ENCODE assay signal across 14 cellular contexts in genomic region chr20:19070681-19071441, GRCh38.
DNase-seq lines count a peak whose midpoint lies in the region; ATAC-seq and TF ChIP-seq lines count a peak whose summit lies in the region.
"Had no signal": no experiment of that assay in that cellular context is flagged by ENCODE, and none has a peak within 500 bp of the region (broad histone marks: within the 10 kb centered on the region; RNA-seq: fewer than 3 reads in every experiment).

No MANE protein-coding gene starts in this region.

- H3K27me3 ChIP-seq in DND-41 (ENCODE audit: insufficient read depth, low read length, poor library complexity): no peaks in the 10 kb centered on the region
- H3K27me3 ChIP-seq in stomach: no peaks in the 10 kb centered on the region
- H3K27me3 ChIP-seq: tibial nerve had no signal

- H2AFZ ChIP-seq in DND-41 (ENCODE audit: low read depth, low read length): no peak overlapping the region

- H3K4me3 ChIP-seq in DND-41 (ENCODE audit: low read depth in 1 of 2, low read length in 2 of 2) (no peak overlapping the region), NB4 (ENCODE audit: low read depth, low read length) (no peak overlapping the region), stomach (no peak overlapping the region)
- H3K4me3 ChIP-seq: tibial nerve had no signal

- H3K27ac ChIP-seq in DND-41 (ENCODE audit: low read length): no peak overlapping the region
- no peak overlapping the region for H3K27ac ChIP-seq in stomach
- H3K27ac ChIP-seq: tibial nerve had no signal

- no peaks in the 10 kb centered on the region for H4K20me1 ChIP-seq in DND-41 (ENCODE audit: insufficient read depth, low read length)

- H3K79me2 ChIP-seq in DND-41 (ENCODE audit: insufficient read depth, low read length): no peaks in the 10 kb centered on the region

- no peak overlapping the region for H3K4me2 ChIP-seq in DND-41 (ENCODE audit: insufficient read depth, low read length)

- ATAC-seq in DND-41 (ENCODE audit: insufficient read depth, low read depth) (0 out of 3 replicates have a peak, but pooled peaks have one; percentile 23), GM19452 (IDR thresholded peaks at IDR 0.05; ENCODE audit: unreplicated experiment) (peak; percentile 41), HG02885 (IDR thresholded peaks at IDR 0.05; ENCODE audit: poor library complexity, unreplicated experiment) (peak; percentile 35)

- no peaks in the 10 kb centered on the region for H3K36me3 ChIP-seq in DND-41 (ENCODE audit: insufficient read depth, low read length)
- no peaks in the 10 kb centered on the region for H3K36me3 ChIP-seq in stomach
- H3K36me3 ChIP-seq: tibial nerve had no signal

- H3K4me1 ChIP-seq in DND-41 (ENCODE audit: insufficient read depth, low read length) (no peaks in the 10 kb centered on the region), stomach (no peaks in the 10 kb centered on the region)
- H3K4me1 ChIP-seq: tibial nerve had no signal

- peaks cover 4% of the 10 kb centered on the region for H3K9me3 ChIP-seq in DND-41 (ENCODE audit: insufficient read depth, low read length, severe bottlenecking)
- peaks cover 0 to 9% (median under 1%) of the 10 kb centered on the region in 4 donors for H3K9me3 ChIP-seq in stomach

- TF ChIP-seq CTCF in DND-41 (IDR thresholded peaks at IDR 0.05; ENCODE audit: borderline replicate concordance, extremely low read depth, low read length, poor library complexity, severe bottlenecking) (no peak), NB4 (IDR thresholded peaks at IDR 0.05; ENCODE audit: low read depth, low read length) (no peak), stomach (IDR thresholded peaks at IDR 0.05) (no peak)

- no peak for TF ChIP-seq EP300 in stomach (IDR thresholded peaks at IDR 0.05)

- 73 to 77% (median 76%) methylated on average over 3 of the region's 3 CpGs for WGBS in stomach, 5 donors

- DNase-seq in DND-41 (peak; percentile 12), NB4 (ENCODE audit: low read depth) (peak; percentile 66), stomach (no peak), retina (no peak), COLO668 (lab: John Stamatoyannopoulos, UW; ENCODE audit: unreplicated experiment) (no peak)
- DNase-seq in stimulated activated CD4-positive, alpha-beta T cell treated with anti-CD3 and anti-CD28 coated beads, Interleukin-2, amount 100 ng/mL, for 48 hours: no peak
- DNase-seq: ACHN; activated CD8-positive, alpha-beta memory T cell treated with anti-CD3 and anti-CD28 coated beads, Interleukin-2, amount 50 U/mL, for 48 hours; DMS53; HFFc6; NCI-H2171 had no signal

- intact Hi-C loops in stomach (cut with DNase I; ENCODE audit: low total_unique reads): no loop called here

- no peak overlapping the region for H3K9ac ChIP-seq in DND-41 (ENCODE audit: low read depth, low read length)

- TF ChIP-seq POLR2A in NB4 (IDR thresholded peaks at IDR 0.05; ENCODE audit: extremely low read depth, insufficient read length) (no peak), stomach (IDR thresholded peaks at IDR 0.05) (no peak)

Comparison
In these comparisons a context has a peak if more than half of its experiments do, and no peak if none do; other contexts are left out.
1. DNase-seq: peak in DND-41 (single experiment) and NB4 (single experiment); none in stomach (single experiment), stimulated activated CD4-positive, alpha-beta T cell treated with anti-CD3 and anti-CD28 coated beads, Interleukin-2, amount 100 ng/mL, for 48 hours (0 of 2), retina (single experiment) and COLO668 (single experiment).
2. Peak in every context shown above with its lines, with median percentiles within 50 percentile points of each other: ATAC-seq.